11 cellular contexts compared by ENCODE assay signal in the genomic region with DNA sequence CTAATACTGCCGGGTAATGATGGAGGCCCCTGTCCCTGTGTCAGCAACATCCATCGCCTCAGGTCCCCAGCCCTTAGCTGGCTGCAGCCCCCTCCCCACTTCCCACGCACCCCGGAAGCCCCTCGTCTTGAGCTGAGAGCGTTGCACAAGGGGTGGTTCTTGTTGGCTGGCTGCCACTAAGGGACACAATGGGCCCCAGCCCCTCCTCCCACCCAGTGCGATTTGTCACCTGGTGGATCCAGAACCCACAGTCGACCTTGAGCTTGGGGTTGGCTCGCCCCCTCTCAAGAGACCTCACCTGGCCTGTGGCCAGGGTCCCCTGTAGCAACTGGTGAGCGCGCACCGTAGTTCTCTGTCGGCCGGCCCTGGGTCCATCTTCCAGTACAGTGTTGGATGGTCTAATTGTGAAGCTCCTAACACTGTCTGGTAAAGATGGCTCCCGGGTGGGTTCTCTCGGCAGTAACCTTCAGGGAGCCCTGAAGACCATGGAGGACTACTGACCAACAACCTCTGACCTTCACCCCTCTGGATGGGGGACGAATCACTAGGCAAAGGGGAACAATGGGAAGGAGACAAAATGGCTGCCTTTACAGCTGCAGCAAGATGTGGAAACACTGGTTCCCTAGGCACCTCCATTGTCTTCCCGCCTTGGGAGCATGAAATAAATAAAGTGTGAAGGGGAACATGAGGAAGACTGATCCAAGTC. TPM values are rescaled to one million over a fixed set of nuclear protein-coding genes. Genes with fewer than 3 reads are reported as not detected.
DNase-seq lines count a peak whose midpoint lies in the region; ATAC-seq and TF ChIP-seq lines count a peak whose summit lies in the region.
"Had no signal": no experiment of that assay in that cellular context is flagged by ENCODE, and none has a peak within 500 bp of the region (broad histone marks: within the 10 kb centered on the region; RNA-seq: fewer than 3 reads in every experiment).

No MANE protein-coding gene starts in this region.

- peaks cover 65% of the 10 kb centered on the region for H3K4me1 ChIP-seq in Karpas-422 (ENCODE audit: low read length)

- H3K36me3 Mint-ChIP-seq in CD4-positive, alpha-beta T cell (ENCODE audit: low read depth): peaks cover 69% of the 10 kb centered on the region
- peaks cover 11% of the 10 kb centered on the region for H3K36me3 Mint-ChIP-seq in chondrocyte (ENCODE audit: low read depth)
- H3K36me3 Mint-ChIP-seq in naive B cell: peaks cover 16 to 25% of the 10 kb centered on the region in 2 donors

- H3K79me2 ChIP-seq in Karpas-422 (ENCODE audit: low read length): peaks cover 9% of the 10 kb centered on the region

- peak overlapping the region; percentile 39 for H3K27ac ChIP-seq in CD4-positive, alpha-beta T cell (ENCODE audit: low read depth, low read length)
- H3K27ac ChIP-seq in Karpas-422 (ENCODE audit: low read length): peak overlapping the region; percentile 58

- no peak overlapping the region for H3K4me3 ChIP-seq in Karpas-422 (ENCODE audit: low read length)
- H3K4me3 ChIP-seq: tibial artery had no signal

- no peak overlapping the region for H3K4me3 Mint-ChIP-seq in CD4-positive, alpha-beta T cell
- H3K4me3 Mint-ChIP-seq in chondrocyte (ENCODE audit: unreplicated experiment) (no peak overlapping the region), naive B cell (peak overlapping the region in 1 of 8 donors; percentile 8)

- no peaks in the 10 kb centered on the region for H3K27me3 Mint-ChIP-seq in CD4-positive, alpha-beta T cell
- H3K27me3 Mint-ChIP-seq in chondrocyte (ENCODE audit: low read depth) (no peaks in the 10 kb centered on the region), naive B cell (no peaks in the 10 kb centered on the region)

- H3K9ac ChIP-seq in Karpas-422 (ENCODE audit: low read length): no peak overlapping the region

- no peaks in the 10 kb centered on the region for H3K9me3 ChIP-seq in CD4-positive, alpha-beta T cell (ENCODE audit: control insufficient read depth, low read length)
- H3K9me3 ChIP-seq in Karpas-422 (ENCODE audit: low read length): no peaks in the 10 kb centered on the region
- H3K9me3 ChIP-seq: tibial artery had no signal

- no peak overlapping the region for H3K4me2 ChIP-seq in Karpas-422 (ENCODE audit: low read depth, low read length, poor library complexity, severe bottlenecking)

- POLR2A ChIA-PET in CD4-positive, alpha-beta T cell (lab: Charles Lee): interaction anchor here (1.0 to 16.4 kb wide), 10 partner anchors 8 to 145 kb away, joined by 3 to 963 read pairs (median 5); partner anchors contain the start of genes ATN1, C12orf57, C1RL and PTPN6

- no peak overlapping the region for H2AFZ ChIP-seq in Karpas-422 (ENCODE audit: low read length)

- ATAC-seq in CD4-positive, alpha-beta T cell (ENCODE audit: poor library complexity): no peak
- no peak for ATAC-seq in naive B cell (ENCODE audit: low read depth in 2 of 2)
- no peak for ATAC-seq in HG03159 (IDR thresholded peaks at IDR 0.05; ENCODE audit: unreplicated experiment)

- H3K9me3 Mint-ChIP-seq in CD4-positive, alpha-beta T cell: no peaks in the 10 kb centered on the region
- H3K9me3 Mint-ChIP-seq in chondrocyte (ENCODE audit: low read depth) (no peaks in the 10 kb centered on the region), naive B cell (no peaks in the 10 kb centered on the region)

- DNase-seq in CD4-positive, alpha-beta T cell: no peak
- DNase-seq in Karpas-422: no peak
- no peak for DNase-seq in chondrocyte (ENCODE audit: low spot score)
- DNase-seq in naive B cell: no peak
- DNase-seq in RPMI8226: no peak
- no peak for DNase-seq in germinal center (ENCODE audit: low spot score)
- no peak for DNase-seq in foreskin melanocyte
- DNase-seq: activated T-cell treated with anti-CD3 and anti-CD28 coated beads, Interleukin-2, amount 50 U/mL, for 1 hour; Kasumi-1 had no signal

- intact Hi-C loops in CD4-positive, alpha-beta T cell (cut with DNase I, micrococcal nuclease): loop anchor here in 1 of 2 experiments (2.0 kb wide), 1 partner anchor 95 kb away; no protein-coding TSS in a partner anchor

- no peaks in the 10 kb centered on the region for H3K9me2 ChIP-seq in Karpas-422 (replicated peaks; ENCODE audit: insufficient read depth, low read length)

- no peak for TF ChIP-seq CTCF in CD4-positive, alpha-beta T cell (IDR thresholded peaks at IDR 0.05)
- no peak for TF ChIP-seq CTCF in chondrocyte (IDR thresholded peaks at IDR 0.05)

- CTCF ChIA-PET in CD4-positive, alpha-beta T cell (lab: Charles Lee): interaction anchor here (0.5 to 13.3 kb wide), 6 partner anchors 16 to 154 kb away, joined by 3 to 324 read pairs (median 8); partner anchors contain the start of genes C12orf57, PTPN6 and RNU7-1

- peaks cover 34% of the 10 kb centered on the region for H3K36me3 ChIP-seq in Karpas-422 (ENCODE audit: insufficient read depth, low read length)

- H3K4me1 Mint-ChIP-seq in CD4-positive, alpha-beta T cell (ENCODE audit: low read depth): peaks cover 56% of the 10 kb centered on the region
- peaks cover 19% of the 10 kb centered on the region for H3K4me1 Mint-ChIP-seq in chondrocyte (ENCODE audit: low read depth)
- H3K4me1 Mint-ChIP-seq in naive B cell: peaks cover 53 to 68% (median 65%) of the 10 kb centered on the region in 3 donors

- peak overlapping the region; percentile 90 for H3K27ac Mint-ChIP-seq in CD4-positive, alpha-beta T cell
- peak overlapping the region; percentile 61 for H3K27ac Mint-ChIP-seq in chondrocyte (ENCODE audit: unreplicated experiment)
- H3K27ac Mint-ChIP-seq in naive B cell: peak overlapping the region in 5 of 6 donors; percentile 73 to 96 (median 89)

- H3K27me3 ChIP-seq in CD4-positive, alpha-beta T cell (ENCODE audit: control insufficient read depth, insufficient read depth, low read length): no peaks in the 10 kb centered on the region
- H3K27me3 ChIP-seq in Karpas-422 (ENCODE audit: low read length): no peaks in the 10 kb centered on the region
- H3K27me3 ChIP-seq: tibial artery had no signal

- H4K20me1 ChIP-seq in Karpas-422 (ENCODE audit: insufficient read depth, low read depth, low read length): peaks cover 5% of the 10 kb centered on the region; the same call in 1 of the 2 replicates

RNA-seq across cellular contexts. Expression of gene PHB2, which starts 6.6 kb away (rescaled TPM):
- 100 to 1,000 TPM; 138 to 147 TPM for total RNA-seq in CD4-positive, alpha-beta T cell
- 353 and 644 TPM in 2 replicates for total RNA-seq in Karpas-422 (2014; rRNA removed; shearing (Covaris generic); ENCODE audit: low replicate concordance)
- total RNA-seq in chondrocyte: 129 to 135 TPM (median 129 TPM) in 3 replicates
- polyA plus RNA-seq in naive B cell (ENCODE audit: low read depth in 6 of 6): 100 to 1,000 TPM; 107 to 127 (median 114) TPM

RNA-seq across cellular contexts. Expression of gene EMG1, which starts 6.8 kb away (rescaled TPM):
- 10 to 100 TPM; 33.9 to 34.8 TPM for total RNA-seq in CD4-positive, alpha-beta T cell
- 56.6 and 71.1 TPM in 2 replicates for total RNA-seq in Karpas-422 (2014; rRNA removed; shearing (Covaris generic); ENCODE audit: low replicate concordance)
- total RNA-seq in chondrocyte: 25.0 to 35.1 TPM (median 26.5 TPM) in 3 replicates
- polyA plus RNA-seq in naive B cell (ENCODE audit: low read depth in 6 of 6): 10 to 100 TPM; 69.7 to 82.7 (median 80.4) TPM

RNA-seq across cellular contexts. Expression of gene PTPN6, which starts 12.7 kb away (rescaled TPM):
- 10 to 100 TPM; 79.0 to 83.5 TPM for total RNA-seq in CD4-positive, alpha-beta T cell
- total RNA-seq in Karpas-422 (2014; rRNA removed; shearing (Covaris generic); ENCODE audit: low replicate concordance): 411 and 673 TPM in 2 replicates
- 0.51 to 0.65 TPM in 2 of 3 replicates, not detected in the other for total RNA-seq in chondrocyte
- polyA plus RNA-seq in naive B cell (ENCODE audit: low read depth in 6 of 6): 1,000 to 10,000 TPM in 1 of 6 donors, 100 to 1,000 TPM in 5; 398 to 1,059 (median 612) TPM

RNA-seq across cellular contexts. Expression of gene C12orf57, which starts 20.1 kb away (rescaled TPM):
- total RNA-seq in CD4-positive, alpha-beta T cell: 100 to 1,000 TPM; 305 to 311 TPM
- total RNA-seq in Karpas-422 (2014; rRNA removed; shearing (Covaris generic); ENCODE audit: low replicate concordance): 264 and 402 TPM in 2 replicates
- 230 to 244 TPM (median 233 TPM) in 3 replicates for total RNA-seq in chondrocyte
- 100 to 1,000 TPM; 126 to 211 (median 194) TPM for polyA plus RNA-seq in naive B cell (ENCODE audit: low read depth in 6 of 6)

RNA-seq across cellular contexts. Expression of gene RNU7-1, which starts 20.3 kb away (rescaled TPM):
- not detected for total RNA-seq in CD4-positive, alpha-beta T cell
- not detected in 2 replicates for total RNA-seq in Karpas-422 (2014; rRNA removed; shearing (Covaris generic); ENCODE audit: low replicate concordance)
- total RNA-seq in chondrocyte: not detected in 3 replicates
- not detected for polyA plus RNA-seq in naive B cell (ENCODE audit: low read depth in 6 of 6)

Comparison
In these comparisons a context has a peak if more than half of its experiments do, and no peak if none do; other contexts are left out.
1. RNA of gene PTPN6, which starts 12.7 kb away (total RNA-seq): 411 to 673 TPM in Karpas-422 and 79.0 to 83.5 TPM in CD4-positive, alpha-beta T cell; 0.51 to 0.65 TPM in chondrocyte; every median in the first group is over 10 times any median in the second.
2. Peak in every context shown above with its lines, with median percentiles within 50 percentile points of each other: H3K27ac Mint-ChIP-seq.